17 cellular contexts compared by ENCODE assay signal in the genomic region with DNA sequence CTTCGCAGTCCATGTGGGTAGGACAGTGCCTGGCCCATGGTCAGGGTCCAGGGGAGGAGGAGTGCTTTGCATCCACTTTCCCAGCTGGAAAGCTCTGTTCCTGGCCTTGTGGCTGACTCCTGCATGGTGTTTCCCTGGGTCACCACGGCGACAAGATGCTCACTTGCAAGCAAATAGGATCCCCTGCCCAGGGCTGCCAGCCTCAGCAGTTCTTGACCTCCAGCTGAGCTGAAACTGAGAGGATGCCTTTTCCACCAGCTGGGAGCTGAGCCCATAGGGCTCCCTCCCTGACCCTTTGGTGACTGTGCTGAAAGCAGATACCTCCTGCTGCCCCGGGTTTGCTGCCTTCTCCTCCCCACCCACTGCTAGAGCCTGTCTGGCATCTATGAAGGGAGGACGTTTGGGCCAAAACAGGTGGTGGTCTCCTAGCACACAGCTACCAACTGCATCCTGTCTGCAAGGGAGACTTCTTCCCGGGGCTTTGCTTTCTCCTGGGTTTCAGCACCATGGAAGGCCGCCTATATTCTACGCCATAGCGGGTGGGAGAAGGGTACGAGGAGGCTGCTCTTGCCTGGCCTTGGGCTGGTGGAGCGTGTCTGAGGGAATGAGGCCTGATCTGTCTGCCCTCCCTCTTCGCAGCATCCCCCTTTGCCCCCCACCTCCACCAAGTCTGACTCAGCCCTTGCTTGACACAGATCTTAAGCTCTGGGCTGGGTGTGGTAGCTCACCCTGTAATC. TPM values are rescaled to one million over a fixed set of nuclear protein-coding genes. Genes with fewer than 3 reads are reported as not detected.
DNase-seq lines count a peak whose midpoint lies in the region; ATAC-seq and TF ChIP-seq lines count a peak whose summit lies in the region.
"Had no signal": no experiment of that assay in that cellular context is flagged by ENCODE, and none has a peak within 500 bp of the region (broad histone marks: within the 10 kb centered on the region; RNA-seq: fewer than 3 reads in every experiment).

No MANE protein-coding gene starts in this region.

- peak overlapping the region; percentile 12; the same call in 1 of the 2 replicates for H3K27ac ChIP-seq in Panc1 (ENCODE audit: low read length)
- H3K27ac ChIP-seq in trophoblast cell (ENCODE audit: low read depth, low read length): no peak overlapping the region
- H3K27ac ChIP-seq: epithelial cell of prostate, HL-60, SJSA1 had no signal

- in situ Hi-C loops in Panc1 (cut with HindIII; ENCODE audit: low pct_unique_long_range_greater_than_20kb, low sequenced_read_pairs): no loop called here

- H2BK12ac ChIP-seq in trophoblast cell (ENCODE audit: low read length): no peak overlapping the region

- no peak overlapping the region for H4K12ac ChIP-seq in trophoblast cell (ENCODE audit: low read depth, low read length)

- ATAC-seq in Panc1 (peak; percentile 3; the same call in 1 of the 2 replicates), HG03097 (IDR thresholded peaks at IDR 0.05; ENCODE audit: low FRiP score, unreplicated experiment) (no peak), GM18498 (IDR thresholded peaks at IDR 0.05; ENCODE audit: unreplicated experiment) (no peak), GM21526 (IDR thresholded peaks at IDR 0.05; ENCODE audit: low FRiP score, unreplicated experiment) (no peak)
- ATAC-seq in effector memory CD8-positive, alpha-beta T cell (replicated peaks): no peak
- ATAC-seq: HCT116 had no signal

- H3K79me2 ChIP-seq in trophoblast cell (ENCODE audit: control insufficient read depth, insufficient read depth, low read length, poor library complexity): no peaks in the 10 kb centered on the region

- H3K27me3 Mint-ChIP-seq in effector memory CD8-positive, alpha-beta T cell: peaks cover 0 to 8% of the 10 kb centered on the region in 2 donors
- H3K27me3 Mint-ChIP-seq: activated CD4-positive, alpha-beta memory T cell treated with anti-CD3 and anti-CD28 coated beads for 36 hours had no signal

- CTCF ChIA-PET in Panc1 (lab: Charles Lee): interaction anchor here (0.9 to 2.5 kb wide), 3 partner anchors 18 to 33 kb away, joined by 4 to 13 read pairs (median 4); no protein-coding TSS in a partner anchor

- H3K4me3 Mint-ChIP-seq in effector memory CD8-positive, alpha-beta T cell: no peak overlapping the region
- H3K4me3 Mint-ChIP-seq: activated CD4-positive, alpha-beta memory T cell treated with anti-CD3 and anti-CD28 coated beads for 36 hours; activated naive CD8-positive, alpha-beta T cell treated with anti-CD3 and anti-CD28 coated beads, Interleukin-2, amount 10 ng/mL, durations not matched to agents 7 days and 5 days had no signal

- H3K36me3 ChIP-seq in Panc1 (ENCODE audit: control insufficient read depth, insufficient read depth, low read length) (no peaks in the 10 kb centered on the region), trophoblast cell (ENCODE audit: control insufficient read depth in 1 of 2, insufficient read depth in 2 of 2, low read length in 2 of 2) (peaks cover 0 to 2% of the 10 kb centered on the region in 2 experiments)
- H3K36me3 ChIP-seq: SJSA1 had no signal

- H2BK5ac ChIP-seq in trophoblast cell (ENCODE audit: low read depth, low read length, poor library complexity): no peak overlapping the region

- intact Hi-C loops in Panc1 (cut with micrococcal nuclease; ENCODE audit: unreplicated experiment): no loop called here

- H2BK120ac ChIP-seq in trophoblast cell (ENCODE audit: insufficient read depth, low read length, poor library complexity): no peak overlapping the region

- no peak overlapping the region for H3K4ac ChIP-seq in trophoblast cell (ENCODE audit: low read depth, low read length)

- no peaks in the 10 kb centered on the region for H3K36me3 Mint-ChIP-seq in effector memory CD8-positive, alpha-beta T cell (ENCODE audit: insufficient read depth)
- H3K36me3 Mint-ChIP-seq: activated CD4-positive, alpha-beta memory T cell treated with anti-CD3 and anti-CD28 coated beads for 36 hours; activated naive CD8-positive, alpha-beta T cell treated with anti-CD3 and anti-CD28 coated beads, Interleukin-2, amount 10 ng/mL, durations not matched to agents 7 days and 5 days had no signal

- no peaks in the 10 kb centered on the region for H3K4me1 Mint-ChIP-seq in effector memory CD8-positive, alpha-beta T cell (ENCODE audit: low read depth in 2 of 2)
- H3K4me1 Mint-ChIP-seq: activated naive CD8-positive, alpha-beta T cell treated with anti-CD3 and anti-CD28 coated beads, Interleukin-2, amount 10 ng/mL, durations not matched to agents 7 days and 5 days had no signal

- POLR2A ChIA-PET in Panc1 (lab: Charles Lee): interaction anchor here (0.7 kb wide), 1 partner anchor 38 kb away, joined by 5 read pairs; no protein-coding TSS in a partner anchor

- H3K79me1 ChIP-seq in trophoblast cell (ENCODE audit: low read length): peaks cover 2% of the 10 kb centered on the region

- H3K9me3 Mint-ChIP-seq in effector memory CD8-positive, alpha-beta T cell: no peaks in the 10 kb centered on the region
- H3K9me3 Mint-ChIP-seq: activated CD4-positive, alpha-beta memory T cell treated with anti-CD3 and anti-CD28 coated beads for 36 hours; activated naive CD8-positive, alpha-beta T cell treated with anti-CD3 and anti-CD28 coated beads, Interleukin-2, amount 10 ng/mL, durations not matched to agents 7 days and 5 days had no signal

- H3K27me3 ChIP-seq in Panc1 (ENCODE audit: control insufficient read depth, insufficient read depth, low read length) (no peaks in the 10 kb centered on the region), trophoblast cell (ENCODE audit: insufficient read depth, low read length) (no peaks in the 10 kb centered on the region)
- H3K27me3 ChIP-seq: SJSA1 had no signal

- BruUV-seq in Panc1 (replicated peaks; lab: Mats Ljungman, UMichigan): no TSS peak

- H4K91ac ChIP-seq in trophoblast cell (ENCODE audit: low read depth, low read length): no peak overlapping the region

- DNase-seq in ELF-1 (ENCODE audit: low read depth, low spot score) (peak; percentile 25), Panc1 (ENCODE audit: low read depth, low spot score) (no peak), fibroblast of gingiva (ENCODE audit: low read depth) (peak; percentile 94), trophoblast cell (peak in 1 of 2 donors; percentile 43)
- DNase-seq in effector memory CD8-positive, alpha-beta T cell: no peak
- DNase-seq: activated CD4-positive, alpha-beta memory T cell treated with anti-CD3 and anti-CD28 coated beads for 36 hours; activated naive CD8-positive, alpha-beta T cell treated with anti-CD3 and anti-CD28 coated beads, Interleukin-2, amount 10 ng/mL, durations not matched to agents 7 days and 5 days; DND-41; NCI-H2029 treated with DMSO at 0.1 percent for 48 hours had no signal

- H3K9ac ChIP-seq in trophoblast cell (ENCODE audit: low read length): no peak overlapping the region

- no peak overlapping the region for H3K14ac ChIP-seq in trophoblast cell (ENCODE audit: low read length)

- TF ChIP-seq CTCF in Panc1 (IDR thresholded peaks at IDR 0.05): no peak

- peak overlapping the region; percentile 7 for H3K18ac ChIP-seq in trophoblast cell (ENCODE audit: low read length)

- H3K9me3 ChIP-seq in Panc1 (ENCODE audit: control insufficient read depth, insufficient read depth, low read depth, low read length) (no peaks in the 10 kb centered on the region), trophoblast cell (ENCODE audit: insufficient read depth, low read depth, low read length) (peaks cover 1% of the 10 kb centered on the region)
- H3K9me3 ChIP-seq: SJSA1 had no signal

- no peak overlapping the region for H3K27ac Mint-ChIP-seq in effector memory CD8-positive, alpha-beta T cell
- H3K27ac Mint-ChIP-seq: activated CD4-positive, alpha-beta memory T cell treated with anti-CD3 and anti-CD28 coated beads for 36 hours; activated naive CD8-positive, alpha-beta T cell treated with anti-CD3 and anti-CD28 coated beads, Interleukin-2, amount 10 ng/mL, durations not matched to agents 7 days and 5 days had no signal

- no peak overlapping the region for H3K23ac ChIP-seq in trophoblast cell (ENCODE audit: low read length)

- no peak overlapping the region for H2AFZ ChIP-seq in trophoblast cell (ENCODE audit: insufficient read depth, low read length, poor library complexity)

- no peak overlapping the region for H3K4me2 ChIP-seq in trophoblast cell (ENCODE audit: low read length)

- no peak overlapping the region for H2AK5ac ChIP-seq in trophoblast cell (ENCODE audit: low read length)

- peaks cover 24% of the 10 kb centered on the region for H3K4me1 ChIP-seq in Panc1 (ENCODE audit: control insufficient read depth, insufficient read depth, low read length)
- H3K4me1 ChIP-seq in trophoblast cell (ENCODE audit: control insufficient read depth in 1 of 2, insufficient read depth in 2 of 2, low read length in 2 of 2): peaks cover 7 to 17% of the 10 kb centered on the region in 2 experiments

- H3K4me3 ChIP-seq in Panc1 (ENCODE audit: low read depth in 2 of 2, low read length in 2 of 2): no peak overlapping the region
- no peak overlapping the region for H3K4me3 ChIP-seq in trophoblast cell (ENCODE audit: low read depth, low read length)
- H3K4me3 ChIP-seq: SJSA1 had no signal

- no CpG with 5 or more reads among the region's 12 CpGs for WGBS in trophoblast cell (ENCODE audit: extremely low coverage, insufficient coverage, insufficient read length)

- no peak overlapping the region for H4K8ac ChIP-seq in trophoblast cell (ENCODE audit: low read depth, low read length)

RNA-seq across cellular contexts. Expression of a gene that starts 34.4 kb away (rescaled TPM):
- total RNA-seq in Panc1 (2021; ENCODE audit: unreplicated experiment): 55.6 TPM
- 63.0 TPM for polyA plus RNA-seq in Panc1 (2012; ENCODE audit: insufficient read length)
- polyA plus RNA-seq in trophoblast cell (2013): 12.9 and 13.5 TPM in 2 replicates

RNA-seq across cellular contexts. Expression of a gene that starts 34.9 kb away (rescaled TPM):
- total RNA-seq in Panc1 (2021; ENCODE audit: unreplicated experiment): 83.3 TPM
- polyA plus RNA-seq in Panc1 (2012; ENCODE audit: insufficient read length): 81.5 TPM
- 91.9 and 93.6 TPM in 2 replicates for polyA plus RNA-seq in trophoblast cell (2013)

RNA-seq across cellular contexts. Expression of a gene that starts 39.5 kb away (rescaled TPM):
- total RNA-seq in Panc1 (2021; ENCODE audit: unreplicated experiment): 0.98 TPM
- 0.56 TPM for polyA plus RNA-seq in Panc1 (2012; ENCODE audit: insufficient read length)
- polyA plus RNA-seq in trophoblast cell (2013): 0.25 and 0.39 TPM in 2 replicates
- total RNA-seq: activated CD4-positive, alpha-beta memory T cell treated with anti-CD3 and anti-CD28 coated beads for 36 hours; liver; SJSA1 had no signal
- polyA plus RNA-seq: liver had no signal

RNA-seq across cellular contexts. Expression of a gene that starts 51.1 kb away (rescaled TPM):
- total RNA-seq in Panc1 (2021; ENCODE audit: unreplicated experiment): 0.08 TPM
- 0.16 TPM for polyA plus RNA-seq in Panc1 (2012; ENCODE audit: insufficient read length)
- 0.01 TPM in 1 of 2 replicates, not detected in the other for polyA plus RNA-seq in trophoblast cell (2013)
- total RNA-seq: activated CD4-positive, alpha-beta memory T cell treated with anti-CD3 and anti-CD28 coated beads for 36 hours; activated naive CD8-positive, alpha-beta T cell treated with anti-CD3 and anti-CD28 coated beads, Interleukin-2, amount 10 ng/mL, durations not matched to agents 7 days and 5 days had no signal

RNA-seq across cellular contexts. Expression of a gene that starts 56.4 kb away (rescaled TPM):
- not detected for total RNA-seq in Panc1 (2021; ENCODE audit: unreplicated experiment)
- not detected for polyA plus RNA-seq in Panc1 (2012; ENCODE audit: insufficient read length)
- not detected in 2 replicates for polyA plus RNA-seq in trophoblast cell (2013)
- total RNA-seq: activated CD4-positive, alpha-beta memory T cell treated with anti-CD3 and anti-CD28 coated beads for 36 hours; activated naive CD8-positive, alpha-beta T cell treated with anti-CD3 and anti-CD28 coated beads, Interleukin-2, amount 10 ng/mL, durations not matched to agents 7 days and 5 days; SJSA1 had no signal

Comparison
In these comparisons a context has a peak if more than half of its experiments do, and no peak if none do; other contexts are left out.
1. DNase-seq: peak in ELF-1 (single experiment) and fibroblast of gingiva (single experiment); none in Panc1 (single experiment) and effector memory CD8-positive, alpha-beta T cell (0 of 3).